12 cellular contexts compared by ENCODE assay signal in the genomic region with DNA sequence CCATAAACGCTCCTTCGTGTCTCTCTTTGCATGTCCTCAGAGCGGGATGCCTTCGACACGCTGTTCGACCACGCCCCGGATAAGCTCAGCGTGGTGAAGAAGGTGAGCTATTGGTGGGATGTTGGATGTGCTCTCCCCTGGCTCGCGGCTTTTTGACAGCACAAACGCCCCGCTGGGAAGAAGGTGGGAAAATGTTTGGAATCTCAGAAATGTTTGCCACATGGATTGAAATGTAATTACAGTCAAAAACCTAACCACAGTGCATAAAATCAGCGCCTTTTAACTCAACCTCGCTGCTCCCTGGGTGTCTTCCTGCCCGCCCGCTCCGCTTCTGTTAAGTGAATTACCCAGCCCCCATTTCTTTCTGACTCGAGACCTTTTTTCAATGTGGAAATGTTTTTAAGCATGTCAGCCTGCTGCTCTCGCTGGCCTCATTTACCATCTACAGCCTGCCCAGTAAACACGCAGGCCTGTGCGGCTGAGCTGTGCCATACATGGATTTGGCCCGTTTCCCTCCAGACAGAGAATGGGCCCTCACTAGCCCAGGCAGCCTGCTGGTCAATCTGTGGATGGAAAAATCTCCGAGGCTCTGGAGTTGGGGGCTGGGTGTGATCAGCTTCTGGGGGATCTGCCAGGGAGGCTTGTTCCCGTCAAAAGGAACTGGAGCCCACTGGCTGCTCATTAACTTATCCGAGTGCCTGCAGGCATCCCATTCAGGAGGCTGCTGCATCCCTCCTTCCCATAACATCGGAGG. TPM values are rescaled to one million over a fixed set of nuclear protein-coding genes. Genes with fewer than 3 reads are reported as not detected.
DNase-seq lines count a peak whose midpoint lies in the region; ATAC-seq and TF ChIP-seq lines count a peak whose summit lies in the region.
"Had no signal": no experiment of that assay in that cellular context is flagged by ENCODE, and none has a peak within 500 bp of the region (broad histone marks: within the 10 kb centered on the region; RNA-seq: fewer than 3 reads in every experiment).

No MANE protein-coding gene starts in this region.

- H3K9me2 ChIP-seq in GM23248 (ENCODE audit: insufficient read depth): no peaks in the 10 kb centered on the region

- no peaks in the 10 kb centered on the region for H4K20me1 ChIP-seq in GM23248 (ENCODE audit: insufficient read depth)

- no peaks in the 10 kb centered on the region for H3F3A ChIP-seq in GM23248 (ENCODE audit: insufficient read depth)

- DNase-seq in GM23248 (peak; percentile 16), astrocyte of the spinal cord (ENCODE audit: low read depth, low spot score) (peak; percentile 79), iris pigment epithelial cell (ENCODE audit: low read depth) (peak; percentile 24), Kasumi-1 (lab: John Stamatoyannopoulos, UW) (no peak)
- no peak for DNase-seq in stimulated activated naive B cell treated with anti-CD40 and anti-IgM and Interleukin-4, amounts not matched to agents 10 μg/mL and 1 μg/mL and 100 μg/mL, for 72 hours
- DNase-seq: activated gamma-delta T cell treated with Interleukin-2 at 50 U/mL for 16 hours, psoas muscle, T-helper 1 cell had no signal

- no peaks in the 10 kb centered on the region for H3K9me3 ChIP-seq in GM23248 (ENCODE audit: low read depth)
- H3K9me3 ChIP-seq: psoas muscle had no signal

- no peak for ATAC-seq in stimulated activated naive B cell treated with anti-CD40 and anti-IgM and Interleukin-4, amounts not matched to agents 10 μg/mL and 1 μg/mL and 100 μg/mL, for 72 hours (replicated peaks)
- ATAC-seq in GM19467 (IDR thresholded peaks at IDR 0.05; ENCODE audit: unreplicated experiment) (no peak), GM18907 (IDR thresholded peaks at IDR 0.05; ENCODE audit: unreplicated experiment) (no peak), HG02763 (IDR thresholded peaks at IDR 0.05; ENCODE audit: unreplicated experiment) (no peak)
- ATAC-seq: psoas muscle had no signal

- TF ChIP-seq CTCF in astrocyte of the spinal cord (IDR thresholded peaks at IDR 0.05; ENCODE audit: low read depth, low read length): no peak

- H3K4me2 ChIP-seq in GM23248 (ENCODE audit: unreplicated experiment): no peak overlapping the region

- no peaks in the 10 kb centered on the region for H3K9me3 Mint-ChIP-seq in stimulated activated naive B cell treated with anti-CD40 and anti-IgM and Interleukin-4, amounts not matched to agents 10 μg/mL and 1 μg/mL and 100 μg/mL, for 72 hours

- H3K36me3 ChIP-seq in GM23248 (ENCODE audit: low read depth): peaks cover 5% of the 10 kb centered on the region; the same call in 1 of the 2 replicates

- WGBS in GM23248 (ENCODE audit: low coverage in 1 of 2, low lambda C conversion rate in 2 of 2, missing lambda C conversion rate in 2 of 2), 2 experiments: 61 to 62% methylated on average over 27 of the region's 27 CpGs

- H3K36me3 Mint-ChIP-seq in stimulated activated naive B cell treated with anti-CD40 and anti-IgM and Interleukin-4, amounts not matched to agents 10 μg/mL and 1 μg/mL and 100 μg/mL, for 72 hours: peaks cover 60 to 82% of the 10 kb centered on the region in 2 donors

- peak overlapping the region; percentile 37 for H3K27ac Mint-ChIP-seq in stimulated activated naive B cell treated with anti-CD40 and anti-IgM and Interleukin-4, amounts not matched to agents 10 μg/mL and 1 μg/mL and 100 μg/mL, for 72 hours

- no peak overlapping the region for H2AFZ ChIP-seq in GM23248

- H3K4me1 ChIP-seq in GM23248 (ENCODE audit: insufficient read depth): 0 out of 2 replicates have a peak, but pooled peaks cover 8% of the 10 kb centered on the region
- H3K4me1 ChIP-seq: psoas muscle had no signal

- in situ Hi-C loops in GM23248 (cut with MboI) (no loop called here), astrocyte of the spinal cord (cut with HindIII; ENCODE audit: low sequenced_read_pairs) (no loop called here)

- no peak overlapping the region for H3K27ac ChIP-seq in GM23248
- H3K27ac ChIP-seq: psoas muscle had no signal

- no peaks in the 10 kb centered on the region for H3K79me2 ChIP-seq in GM23248 (ENCODE audit: insufficient read depth)

- peaks cover 2 to 4% of the 10 kb centered on the region in 2 donors for H3K4me1 Mint-ChIP-seq in stimulated activated naive B cell treated with anti-CD40 and anti-IgM and Interleukin-4, amounts not matched to agents 10 μg/mL and 1 μg/mL and 100 μg/mL, for 72 hours

- H3K4me3 Mint-ChIP-seq in stimulated activated naive B cell treated with anti-CD40 and anti-IgM and Interleukin-4, amounts not matched to agents 10 μg/mL and 1 μg/mL and 100 μg/mL, for 72 hours: no peak overlapping the region

- H3K27me3 Mint-ChIP-seq in stimulated activated naive B cell treated with anti-CD40 and anti-IgM and Interleukin-4, amounts not matched to agents 10 μg/mL and 1 μg/mL and 100 μg/mL, for 72 hours: no peaks in the 10 kb centered on the region

- no peak overlapping the region for H3K9ac ChIP-seq in GM23248

- H3K27me3 ChIP-seq in GM23248 (replicated peaks; ENCODE audit: insufficient read depth): no peaks in the 10 kb centered on the region

- H3K4me3 ChIP-seq in GM23248: no peak overlapping the region
- H3K4me3 ChIP-seq in astrocyte of the spinal cord (ENCODE audit: low read depth, low read length): no peak overlapping the region
- H3K4me3 ChIP-seq: psoas muscle had no signal

RNA-seq across cellular contexts. Expression of gene PARVG, which starts 32.7 kb away (rescaled TPM):
- not detected in 2 replicates for total RNA-seq in GM23248 (2014; rRNA removed; shearing (Covaris generic))
- polyA plus RNA-seq in GM23248 (2016; fragmentation: Nextera tagmentation; extraction: Ambion mirVana): 0.27 TPM in 1 of 2 replicates, not detected in the other
- total RNA-seq: lung microvascular endothelial cell had no signal

Comparison
In these comparisons a context has a peak if more than half of its experiments do, and no peak if none do; other contexts are left out.
1. DNase-seq: peak in GM23248 (single experiment), astrocyte of the spinal cord (single experiment) and iris pigment epithelial cell (single experiment); none in stimulated activated naive B cell treated with anti-CD40 and anti-IgM and Interleukin-4, amounts not matched to agents 10 μg/mL and 1 μg/mL and 100 μg/mL, for 72 hours (single experiment) and Kasumi-1 (0 of 2).